In genomic region chr2:234446404-234447076, GRCh38 we compare ENCODE assay signal across 9 cellular contexts. TPM values are rescaled to one million over a fixed set of nuclear protein-coding genes. Genes with fewer than 3 reads are reported as not detected.
DNase-seq lines count a peak whose midpoint lies in the region; ATAC-seq and TF ChIP-seq lines count a peak whose summit lies in the region.
"Had no signal": no experiment of that assay in that cellular context is flagged by ENCODE, and none has a peak within 500 bp of the region (broad histone marks: within the 10 kb centered on the region; RNA-seq: fewer than 3 reads in every experiment).

No MANE protein-coding gene starts in this region.

- H3K27me3 ChIP-seq in effector memory CD4-positive, alpha-beta T cell (replicated peaks; ENCODE audit: control insufficient read depth, insufficient read depth, low read length, poor library complexity, severe bottlenecking): no peaks in the 10 kb centered on the region
- H3K27me3 ChIP-seq in prostate gland (replicated peaks; ENCODE audit: insufficient read depth): no peaks in the 10 kb centered on the region
- no peaks in the 10 kb centered on the region for H3K27me3 ChIP-seq in vagina

- DNase-seq in GM19240 (ENCODE audit: insufficient read length, low spot score) (peak; percentile 63), prostate gland (ENCODE audit: low spot score) (peak; percentile 67), vagina (ENCODE audit: extremely low spot score in 2 of 2) (no peak), NCI-H226 (no peak), DMS53 (lab: John Stamatoyannopoulos, UW) (no peak)
- DNase-seq in activated CD4-positive, alpha-beta T cell treated with anti-CD3 and anti-CD28 coated beads, Interleukin-2, amount 10 ng/mL, durations not matched to agents 24 days and 14 days: peak; percentile 96
- peak; percentile 69 to 77 (median 76) for DNase-seq in effector memory CD4-positive, alpha-beta T cell

- H3K36me3 Mint-ChIP-seq in activated CD4-positive, alpha-beta T cell treated with anti-CD3 and anti-CD28 coated beads, Interleukin-2, amount 10 ng/mL, durations not matched to agents 24 days and 14 days (ENCODE audit: low read depth): peaks cover 39% of the 10 kb centered on the region

- TF ChIP-seq CTCF in prostate gland (IDR thresholded peaks at IDR 0.05) (no peak), vagina (IDR thresholded peaks at IDR 0.05) (no peak)

- H3K27ac Mint-ChIP-seq in activated CD4-positive, alpha-beta T cell treated with anti-CD3 and anti-CD28 coated beads, Interleukin-2, amount 10 ng/mL, durations not matched to agents 24 days and 14 days: peak overlapping the region; percentile 100

- TF ChIP-seq POLR2A in prostate gland (IDR thresholded peaks at IDR 0.05): peak; percentile 18
- TF ChIP-seq POLR2A in vagina (IDR thresholded peaks at IDR 0.05): no peak

- no peaks in the 10 kb centered on the region for H3K36me3 ChIP-seq in effector memory CD4-positive, alpha-beta T cell (ENCODE audit: control insufficient read depth, insufficient read depth, low read length)
- H3K36me3 ChIP-seq in prostate gland (no peaks in the 10 kb centered on the region), vagina (no peaks in the 10 kb centered on the region)

- H3K4me1 ChIP-seq in effector memory CD4-positive, alpha-beta T cell (ENCODE audit: control insufficient read depth, insufficient read depth, low read length, poor library complexity, severe bottlenecking): peaks cover 49% of the 10 kb centered on the region
- no peaks in the 10 kb centered on the region for H3K4me1 ChIP-seq in prostate gland (replicated peaks)
- peaks cover 25% of the 10 kb centered on the region for H3K4me1 ChIP-seq in vagina

- peaks cover 80% of the 10 kb centered on the region for H3K4me1 Mint-ChIP-seq in activated CD4-positive, alpha-beta T cell treated with anti-CD3 and anti-CD28 coated beads, Interleukin-2, amount 10 ng/mL, durations not matched to agents 24 days and 14 days

- intact Hi-C loops in activated CD4-positive, alpha-beta T cell treated with anti-CD3 and anti-CD28 coated beads, Interleukin-2, amount 10 ng/mL, durations not matched to agents 24 days and 14 days (cut with micrococcal nuclease): loop anchor here (1.0 kb wide), 6 partner anchors 8 to 154 kb away; no protein-coding TSS in a partner anchor
- intact Hi-C loops in prostate gland (cut with DNase I) (no loop called here), vagina (cut with DNase I) (no loop called here)

- H3K9me3 Mint-ChIP-seq in activated CD4-positive, alpha-beta T cell treated with anti-CD3 and anti-CD28 coated beads, Interleukin-2, amount 10 ng/mL, durations not matched to agents 24 days and 14 days: peaks cover 5% of the 10 kb centered on the region

- H3K4me3 Mint-ChIP-seq in activated CD4-positive, alpha-beta T cell treated with anti-CD3 and anti-CD28 coated beads, Interleukin-2, amount 10 ng/mL, durations not matched to agents 24 days and 14 days: peak overlapping the region; percentile 85

- peak overlapping the region; percentile 83 for H3K27ac ChIP-seq in effector memory CD4-positive, alpha-beta T cell (ENCODE audit: insufficient read depth, low read length, poor library complexity, severe bottlenecking)
- peak overlapping the region; percentile 26 to 38 for H3K27ac ChIP-seq in prostate gland
- H3K27ac ChIP-seq in vagina: peak overlapping the region; percentile 40
- H3K27ac ChIP-seq: SK-N-MC had no signal

- H3K27me3 Mint-ChIP-seq in activated CD4-positive, alpha-beta T cell treated with anti-CD3 and anti-CD28 coated beads, Interleukin-2, amount 10 ng/mL, durations not matched to agents 24 days and 14 days: no peaks in the 10 kb centered on the region

- no peak overlapping the region for H3K4me3 ChIP-seq in effector memory CD4-positive, alpha-beta T cell (ENCODE audit: insufficient read depth, low read depth, low read length, poor library complexity, severe bottlenecking)
- no peak overlapping the region for H3K4me3 ChIP-seq in prostate gland
- no peak overlapping the region for H3K4me3 ChIP-seq in vagina
- H3K4me3 ChIP-seq: SK-N-MC had no signal

- no peaks in the 10 kb centered on the region for H3K9me3 ChIP-seq in effector memory CD4-positive, alpha-beta T cell (ENCODE audit: control insufficient read depth, low read length)
- H3K9me3 ChIP-seq in prostate gland: no peaks in the 10 kb centered on the region
- H3K9me3 ChIP-seq in vagina: no peaks in the 10 kb centered on the region

- ATAC-seq in HG03280 (IDR thresholded peaks at IDR 0.05; ENCODE audit: unreplicated experiment): peak; percentile 91

- 59% methylated on average over 18 of the region's 18 CpGs for WGBS in prostate gland

RNA-seq across cellular contexts. Expression of gene ARL4C, which starts 50.3 kb away (rescaled TPM):
- total RNA-seq in activated CD4-positive, alpha-beta T cell treated with anti-CD3 and anti-CD28 coated beads, Interleukin-2, amount 10 ng/mL, durations not matched to agents 24 days and 14 days: 43.2 and 45.0 TPM in 2 replicates
- total RNA-seq in prostate gland (10 to 100 TPM in 1 of 2 donors, 1 to 10 TPM in 1; 8.5 to 20.5 TPM), vagina (17.4 TPM)

Comparison
In these comparisons a context has a peak if more than half of its experiments do, and no peak if none do; other contexts are left out.
1. DNase-seq: peak in GM19240 (single experiment), activated CD4-positive, alpha-beta T cell treated with anti-CD3 and anti-CD28 coated beads, Interleukin-2, amount 10 ng/mL, durations not matched to agents 24 days and 14 days (single experiment), effector memory CD4-positive, alpha-beta T cell (3 of 3) and prostate gland (single experiment); none in vagina (0 of 2), NCI-H226 (single experiment) and DMS53 (single experiment).
2. H3K27ac ChIP-seq: peak in every context shown above with its lines; median percentile 83 in effector memory CD4-positive, alpha-beta T cell; 40 in vagina; 32 in prostate gland.